Comparison of ENCODE assay signal across 10 cellular contexts in genomic region chr10:18610517-18610916, GRCh38. TPM values are rescaled to one million over a fixed set of nuclear protein-coding genes. Genes with fewer than 3 reads are reported as not detected.
DNase-seq lines count a peak whose midpoint lies in the region; ATAC-seq and TF ChIP-seq lines count a peak whose summit lies in the region.
"Had no signal": no experiment of that assay in that cellular context is flagged by ENCODE, and none has a peak within 500 bp of the region (broad histone marks: within the 10 kb centered on the region; RNA-seq: fewer than 3 reads in every experiment).

No MANE protein-coding gene starts in this region.

- H3K27me3 ChIP-seq in cardiac muscle cell (no peaks in the 10 kb centered on the region), adrenal gland (no peaks in the 10 kb centered on the region), vagina (no peaks in the 10 kb centered on the region)

- ATAC-seq in HG02623 (IDR thresholded peaks at IDR 0.05; ENCODE audit: unreplicated experiment), result no peak

- H3K27ac ChIP-seq in cardiac muscle cell (peak overlapping the region; percentile 12), adrenal gland (peak overlapping the region; percentile 32 to 91 (median 84)), vagina (peak overlapping the region; percentile 55)

- no peak overlapping the region for H3K4me3 ChIP-seq in cardiac muscle cell
- no peak overlapping the region for H3K4me3 ChIP-seq in adrenal gland
- no peak overlapping the region for H3K4me3 ChIP-seq in vagina

- TF ChIP-seq CTCF in cardiac muscle cell (IDR thresholded peaks at IDR 0.05; ENCODE audit: low read depth, low read length), result no peak
- no peak for TF ChIP-seq CTCF in adrenal gland (IDR thresholded peaks at IDR 0.05)
- TF ChIP-seq CTCF in vagina (IDR thresholded peaks at IDR 0.05), result no peak

- DNase-seq in cardiac muscle cell (ENCODE audit: low read depth in 1 of 2, low spot score in 1 of 2) (peak in 1 of 2 donors; percentile 87), cardiac septum (ENCODE audit: low spot score) (no peak), adrenal gland (peak; percentile 65 to 90 (median 82)), iPS-NIHi7 (ENCODE audit: extremely low spot score) (peak; percentile 22), vagina (ENCODE audit: extremely low spot score in 2 of 2) (no peak), NCI-H1436 (lab: John Stamatoyannopoulos, UW) (no peak), ecto neural progenitor cell (ENCODE audit: low spot score) (no peak)
- DNase-seq: activated CD4-positive, alpha-beta T cell treated with anti-CD3 and anti-CD28 coated beads, Interleukin-2, amount 50 U/mL, for 1 hour; naive B cell had no signal

- H3K9me3 ChIP-seq in cardiac muscle cell (ENCODE audit: low read depth) (no peaks in the 10 kb centered on the region), adrenal gland (replicated peaks in 1 of 3) (no peaks in the 10 kb centered on the region), vagina (no peaks in the 10 kb centered on the region)

- intact Hi-C loops in cardiac septum (cut with DNase I) (no loop called here), adrenal gland (cut with DNase I) (no loop called here), vagina (cut with DNase I) (no loop called here)

- TF ChIP-seq POLR2A in adrenal gland (IDR thresholded peaks at IDR 0.05), result peak in 1 of 2 donors; percentile 39
- TF ChIP-seq POLR2A in vagina (IDR thresholded peaks at IDR 0.05), result no peak

- 33 to 48% (median 38%) methylated on average over 3 of the region's 3 CpGs for whole genome bisulfite sequencing in adrenal gland, 4 donors

- no peaks in the 10 kb centered on the region for H3K4me1 ChIP-seq in cardiac muscle cell (ENCODE audit: low read depth)
- peaks cover 21 to 27% of the 10 kb centered on the region in 2 donors for H3K4me1 ChIP-seq in adrenal gland (replicated peaks in 1 of 2)
- no peaks in the 10 kb centered on the region for H3K4me1 ChIP-seq in vagina

- peaks cover 6% of the 10 kb centered on the region for H3K36me3 ChIP-seq in cardiac muscle cell
- no peaks in the 10 kb centered on the region for H3K36me3 ChIP-seq in adrenal gland (replicated peaks in 1 of 2)
- H3K36me3 ChIP-seq in vagina, result no peaks in the 10 kb centered on the region

RNA-seq across cellular contexts. Expression of gene NSUN6, which starts 40.9 kb away (rescaled TPM):
- total RNA-seq in cardiac muscle cell (7.3 and 11.4 TPM in 2 replicates), cardiac septum (8.7 TPM), adrenal gland (10 to 100 TPM in 5 of 8 donors, 1 to 10 TPM in 3; 5.1 to 24.7 (median 12.9) TPM), vagina (11.5 TPM)
- polyA plus RNA-seq in cardiac muscle cell (15.4 and 26.1 TPM in 2 replicates), adrenal gland (10 to 100 TPM; 14.9 to 33.3 (median 24.7) TPM)

RNA-seq across cellular contexts. Expression of gene ARL5B, which starts 48.7 kb away (rescaled TPM):
- total RNA-seq in cardiac muscle cell (22.7 and 30.3 TPM in 2 replicates), cardiac septum (7.1 TPM), adrenal gland (10 to 100 TPM in 4 of 8 donors, 1 to 10 TPM in 4; 2.5 to 21.0 (median 10.0) TPM), vagina (11.8 TPM)
- polyA plus RNA-seq in cardiac muscle cell (15.9 and 18.8 TPM in 2 replicates), adrenal gland (10 to 100 TPM in 1 of 3 donors, 1 to 10 TPM in 2; 1.6 to 10.9 (median 2.1) TPM)

Comparison
In these comparisons a context has a peak if more than half of its experiments do, and no peak if none do; other contexts are left out.
1. DNase-seq: peak in adrenal gland (7 of 7) and iPS-NIHi7 (single experiment); none in cardiac septum (single experiment), vagina (0 of 2), NCI-H1436 (single experiment) and ecto neural progenitor cell (single experiment).
2. H3K27ac ChIP-seq: peak in every context shown above with its lines; median percentile 84 in adrenal gland; 55 in vagina; 12 in cardiac muscle cell.